22 cellular contexts compared by ENCODE assay signal in genomic region chr5:172169216-172169615, GRCh38. TPM values are rescaled to one million over a fixed set of nuclear protein-coding genes. Genes with fewer than 3 reads are reported as not detected.
DNase-seq lines count a peak whose midpoint lies in the region; ATAC-seq, FAIRE-seq and TF ChIP-seq lines count a peak whose summit lies in the region.
"Had no signal": no experiment of that assay in that cellular context is flagged by ENCODE, and none has a peak within 500 bp of the region (broad histone marks: within the 10 kb centered on the region; RNA-seq: fewer than 3 reads in every experiment).

No MANE protein-coding gene starts in this region.

- H4K5ac ChIP-seq in H9 (ENCODE audit: insufficient read length, low read depth, low read length): no peak overlapping the region

- H3K9me3 ChIP-seq in H9 (ENCODE audit: control insufficient read depth, low read depth, low read length) (no peaks in the 10 kb centered on the region), hepatocyte (ENCODE audit: low read depth) (no peaks in the 10 kb centered on the region)
- H3K9me3 ChIP-seq: tibial nerve had no signal

- no peak overlapping the region for H3K18ac ChIP-seq in H9 (ENCODE audit: insufficient read length, low read depth, low read length)

- H2AFZ ChIP-seq in H9 (ENCODE audit: low read length) (no peak overlapping the region), hepatocyte (no peak overlapping the region)
- H2AFZ ChIP-seq: GM23248 had no signal

- H2BK120ac ChIP-seq in H9 (ENCODE audit: low read depth, low read length, poor library complexity, severe bottlenecking): no peak overlapping the region

- FAIRE-seq in GM12891 (lab: Jason Lieb, UNC): no peak
- FAIRE-seq: astrocyte, colon, frontal cortex had no signal

- H3K23ac ChIP-seq in H9 (ENCODE audit: insufficient read length, low read depth, low read length): no peak overlapping the region

- no peaks in the 10 kb centered on the region for H3K9me2 ChIP-seq in hepatocyte (replicated peaks; ENCODE audit: insufficient read depth)

- H3K27ac Mint-ChIP-seq in activated CD8-positive, alpha-beta memory T cell treated with anti-CD3 and anti-CD28 coated beads, Interleukin-2, amount 10 ng/mL, durations not matched to agents 7 days and 5 days: peak overlapping the region; percentile 28
- H3K27ac Mint-ChIP-seq in H9: peak overlapping the region in 2 of 3 experiments; percentile 13 to 48; a peak in 2 of 7 replicates
- H3K27ac Mint-ChIP-seq in activated naive CD8-positive, alpha-beta T cell treated with anti-CD3 and anti-CD28 coated beads, Interleukin-2, amount 50 U/mL, for 24 hours: peak overlapping the region; percentile 81
- H3K27ac Mint-ChIP-seq in osteocyte (ENCODE audit: unreplicated experiment): peak overlapping the region; percentile 44
- H3K27ac Mint-ChIP-seq: mesothelial cell of epicardium had no signal

- H2BK15ac ChIP-seq in H9 (ENCODE audit: low read depth, low read length): no peak overlapping the region

- H3K4me2 ChIP-seq in H9 (ENCODE audit: insufficient read depth, insufficient read length, low read length) (no peak overlapping the region), hepatocyte (no peak overlapping the region)

- H3K4me1 Mint-ChIP-seq in activated CD8-positive, alpha-beta memory T cell treated with anti-CD3 and anti-CD28 coated beads, Interleukin-2, amount 10 ng/mL, durations not matched to agents 7 days and 5 days: peaks cover 70% of the 10 kb centered on the region
- H3K4me1 Mint-ChIP-seq in H9 (peaks cover 27 to 28% of the 10 kb centered on the region in 2 experiments), osteocyte (ENCODE audit: unreplicated experiment) (peaks cover 61% of the 10 kb centered on the region)
- H3K4me1 Mint-ChIP-seq in activated naive CD8-positive, alpha-beta T cell treated with anti-CD3 and anti-CD28 coated beads, Interleukin-2, amount 50 U/mL, for 24 hours: peaks cover 87% of the 10 kb centered on the region

- H3K9ac ChIP-seq in H9 (ENCODE audit: extremely low read depth, insufficient read length, low read length): no peak overlapping the region
- H3K9ac ChIP-seq: GM23248 had no signal

- no peak overlapping the region for H4K91ac ChIP-seq in H9 (ENCODE audit: insufficient read length, low read depth, low read length)

- no peaks in the 10 kb centered on the region for H3K36me3 ChIP-seq in hepatocyte (replicated peaks; ENCODE audit: insufficient read depth, low read depth)
- H3K36me3 ChIP-seq: tibial nerve had no signal

- no peak overlapping the region for H4K8ac ChIP-seq in H9 (replicated peaks; ENCODE audit: insufficient read length, low read depth, low read length)

- no peak overlapping the region for H3K4me3 ChIP-seq in hepatocyte
- H3K4me3 ChIP-seq: GM23248, tibial nerve had no signal

- H3K4ac ChIP-seq in H9 (ENCODE audit: low read depth, low read length): no peak overlapping the region

- no peak overlapping the region for H2BK20ac ChIP-seq in H9 (ENCODE audit: low read depth, low read length, poor library complexity, severe bottlenecking)

- H3K14ac ChIP-seq in H9 (ENCODE audit: insufficient read depth, low read length): no peak overlapping the region

- H3K79me2 ChIP-seq in H9 (ENCODE audit: insufficient read depth, low read length): no peaks in the 10 kb centered on the region
- peaks cover 8% of the 10 kb centered on the region for H3K79me2 ChIP-seq in hepatocyte

- no peak overlapping the region for H2AK5ac ChIP-seq in H9 (ENCODE audit: insufficient read length, low read length)

- H3K56ac ChIP-seq in H9 (ENCODE audit: insufficient read length, low read depth, low read length): no peak overlapping the region

- no peak for TF ChIP-seq POLR2A in GM12891 (IDR thresholded peaks at IDR 0.05; ENCODE audit: low read depth, low read length)

- H3K23me2 ChIP-seq in H9 (ENCODE audit: insufficient read length, low read depth, low read length, poor library complexity, severe bottlenecking): no peaks in the 10 kb centered on the region

- no peak for ATAC-seq in activated CD8-positive, alpha-beta memory T cell treated with anti-CD3 and anti-CD28 coated beads, Interleukin-2, amount 10 ng/mL, durations not matched to agents 7 days and 5 days
- ATAC-seq in activated naive CD8-positive, alpha-beta T cell treated with anti-CD3 and anti-CD28 coated beads, Interleukin-2, amount 50 U/mL, for 24 hours: no peak
- ATAC-seq: left cardiac atrium had no signal

- H2BK5ac ChIP-seq in H9 (ENCODE audit: insufficient read length, low read length): no peak overlapping the region

- H3K27me3 Mint-ChIP-seq in activated CD8-positive, alpha-beta memory T cell treated with anti-CD3 and anti-CD28 coated beads, Interleukin-2, amount 10 ng/mL, durations not matched to agents 7 days and 5 days: no peaks in the 10 kb centered on the region
- no peaks in the 10 kb centered on the region; the same call in 1 of the 2 replicates for H3K27me3 Mint-ChIP-seq in H9 (ENCODE audit: low read depth)
- peaks cover 1% of the 10 kb centered on the region for H3K27me3 Mint-ChIP-seq in activated naive CD8-positive, alpha-beta T cell treated with anti-CD3 and anti-CD28 coated beads, Interleukin-2, amount 50 U/mL, for 24 hours
- H3K27me3 Mint-ChIP-seq in osteocyte (ENCODE audit: unreplicated experiment): no peaks in the 10 kb centered on the region

- CTCF ChIA-PET in activated CD8-positive, alpha-beta memory T cell treated with anti-CD3 and anti-CD28 coated beads, Interleukin-2, amount 10 ng/mL, durations not matched to agents 7 days and 5 days (lab: Charles Lee): interaction anchor here (0.8 kb wide), 1 partner anchor 19 kb away, joined by 3 read pairs; the partner anchor contains the start of gene STK10

- no peak for DNase-seq in activated CD8-positive, alpha-beta memory T cell treated with anti-CD3 and anti-CD28 coated beads, Interleukin-2, amount 10 ng/mL, durations not matched to agents 7 days and 5 days
- DNase-seq in activated CD8-positive, alpha-beta memory T cell treated with anti-CD3 and anti-CD28 coated beads, Interleukin-2, amount 50 U/mL, for 48 hours: no peak
- no peak for DNase-seq in H9
- no peak for DNase-seq in activated naive CD8-positive, alpha-beta T cell treated with anti-CD3 and anti-CD28 coated beads, Interleukin-2, amount 50 U/mL, for 24 hours
- DNase-seq in osteocyte (ENCODE audit: extremely low spot score, unreplicated experiment): no peak
- no peak for DNase-seq in hepatocyte (ENCODE audit: low spot score)
- DNase-seq in GM12891 (ENCODE audit: insufficient read length, low spot score): no peak
- DNase-seq in NCI-H2196 (lab: John Stamatoyannopoulos, UW; ENCODE audit: unreplicated experiment): no peak
- DNase-seq: activated effector memory CD4-positive, alpha-beta T cell treated with Interleukin-2 at 50 U/mL for 16 hours; DND-41; GM23248; left cardiac atrium; NCI-H2029; NCI-H510A had no signal

- no peak overlapping the region for H3T11ph ChIP-seq in H9 (ENCODE audit: low read length)

- peaks cover 43% of the 10 kb centered on the region for H3K36me3 Mint-ChIP-seq in activated CD8-positive, alpha-beta memory T cell treated with anti-CD3 and anti-CD28 coated beads, Interleukin-2, amount 10 ng/mL, durations not matched to agents 7 days and 5 days
- H3K36me3 Mint-ChIP-seq in H9 (ENCODE audit: insufficient read depth in 1 of 3, low read depth in 3 of 3): no peaks in the 10 kb centered on the region; a peak in 3 of 7 replicates
- H3K36me3 Mint-ChIP-seq in activated naive CD8-positive, alpha-beta T cell treated with anti-CD3 and anti-CD28 coated beads, Interleukin-2, amount 50 U/mL, for 24 hours (ENCODE audit: low read depth): peaks cover 35% of the 10 kb centered on the region
- H3K36me3 Mint-ChIP-seq in osteocyte (ENCODE audit: unreplicated experiment): no peaks in the 10 kb centered on the region
- H3K36me3 Mint-ChIP-seq: mesothelial cell of epicardium had no signal

- no peaks in the 10 kb centered on the region for H3K79me1 ChIP-seq in H9 (ENCODE audit: insufficient read depth, low read depth, low read length, poor library complexity, severe bottlenecking)

- H3K9me3 Mint-ChIP-seq in activated CD8-positive, alpha-beta memory T cell treated with anti-CD3 and anti-CD28 coated beads, Interleukin-2, amount 10 ng/mL, durations not matched to agents 7 days and 5 days (ENCODE audit: low read depth): no peaks in the 10 kb centered on the region
- H3K9me3 Mint-ChIP-seq in H9 (no peaks in the 10 kb centered on the region), osteocyte (ENCODE audit: unreplicated experiment) (no peaks in the 10 kb centered on the region)
- H3K9me3 Mint-ChIP-seq in activated naive CD8-positive, alpha-beta T cell treated with anti-CD3 and anti-CD28 coated beads, Interleukin-2, amount 50 U/mL, for 24 hours: no peaks in the 10 kb centered on the region
- H3K9me3 Mint-ChIP-seq: mesothelial cell of epicardium had no signal

- WGBS in H9 (ENCODE audit: extremely low coverage, insufficient read length, low lambda C conversion rate): 100% methylated on average over 1 of the region's 2 CpGs
- 91% methylated on average over 2 of the region's 2 CpGs for WGBS in hepatocyte (ENCODE audit: low lambda C conversion rate, missing lambda C conversion rate)

- H3K4me3 Mint-ChIP-seq in activated CD8-positive, alpha-beta memory T cell treated with anti-CD3 and anti-CD28 coated beads, Interleukin-2, amount 10 ng/mL, durations not matched to agents 7 days and 5 days: no peak overlapping the region
- no peak overlapping the region for H3K4me3 Mint-ChIP-seq in H9
- no peak overlapping the region for H3K4me3 Mint-ChIP-seq in activated naive CD8-positive, alpha-beta T cell treated with anti-CD3 and anti-CD28 coated beads, Interleukin-2, amount 50 U/mL, for 24 hours
- no peak overlapping the region for H3K4me3 Mint-ChIP-seq in osteocyte (ENCODE audit: unreplicated experiment)
- H3K4me3 Mint-ChIP-seq: mesothelial cell of epicardium had no signal

- H4K20me1 ChIP-seq in H9 (ENCODE audit: control insufficient read depth, insufficient read depth, insufficient read length): peaks cover 2% of the 10 kb centered on the region
- no peaks in the 10 kb centered on the region for H4K20me1 ChIP-seq in hepatocyte (ENCODE audit: insufficient read depth, poor library complexity, severe bottlenecking)

- no peak overlapping the region for H2BK12ac ChIP-seq in H9 (ENCODE audit: insufficient read length, low read depth, low read length)

- no peaks in the 10 kb centered on the region for H3K4me1 ChIP-seq in H9 (ENCODE audit: insufficient read depth, low read length)
- H3K4me1 ChIP-seq in hepatocyte (ENCODE audit: insufficient read depth): peaks cover 14% of the 10 kb centered on the region

- H3K27me3 ChIP-seq in H9 (ENCODE audit: insufficient read depth, low read length) (no peaks in the 10 kb centered on the region), hepatocyte (no peaks in the 10 kb centered on the region)
- H3K27me3 ChIP-seq: tibial nerve had no signal

- H3K27ac ChIP-seq in H9 (ENCODE audit: insufficient read length, low read depth, low read length): no peak overlapping the region
- no peak overlapping the region for H3K27ac ChIP-seq in hepatocyte
- H3K27ac ChIP-seq: epithelial cell of prostate, GM23248 had no signal

- no peak for TF ChIP-seq CTCF in H9 (conservative IDR thresholded peaks at IDR 0.05)
- no peak for TF ChIP-seq CTCF in osteocyte (IDR thresholded peaks at IDR 0.05)
- TF ChIP-seq CTCF in hepatocyte (IDR thresholded peaks at IDR 0.05; ENCODE audit: poor library complexity): no peak

RNA-seq across cellular contexts. Expression of gene STK10, which starts 18.8 kb away (rescaled TPM):
- 100 to 1,000 TPM; 223 to 327 TPM for total RNA-seq in activated CD8-positive, alpha-beta memory T cell treated with anti-CD3 and anti-CD28 coated beads, Interleukin-2, amount 10 ng/mL, durations not matched to agents 7 days and 5 days
- total RNA-seq in H9 (2021) (14.6 and 16.3 TPM in 2 replicates), osteocyte (66.2 and 86.0 TPM in 2 replicates), hepatocyte (5.2 and 19.3 TPM in 2 replicates)
- polyA plus RNA-seq in hepatocyte: 11.3 and 18.0 TPM in 2 replicates
- polyA plus RNA-seq in GM12891 (2012; ENCODE audit: low read depth, missing spikeins): 42.9 TPM

RNA-seq across cellular contexts. Expression of gene EFCAB9, which starts 24.8 kb away (rescaled TPM):
- not detected for total RNA-seq in activated CD8-positive, alpha-beta memory T cell treated with anti-CD3 and anti-CD28 coated beads, Interleukin-2, amount 10 ng/mL, durations not matched to agents 7 days and 5 days
- not detected in 2 replicates for total RNA-seq in H9 (2021)
- not detected in 2 replicates for total RNA-seq in osteocyte
- total RNA-seq in hepatocyte: not detected in 2 replicates
- not detected in 2 replicates for polyA plus RNA-seq in hepatocyte
- polyA plus RNA-seq in GM12891 (2012; ENCODE audit: low read depth, missing spikeins): not detected
- total RNA-seq: A673, astrocyte, frontal cortex, GM23248, left cardiac atrium, mesothelial cell of epicardium, RPMI7951, tibial nerve had no signal
- polyA plus RNA-seq: GM23248 had no signal

Comparison
In these comparisons a context has a peak if more than half of its experiments do, and no peak if none do; other contexts are left out.
1. H3K27ac Mint-ChIP-seq: peak in every context shown above with its lines; median percentile 81 in activated naive CD8-positive, alpha-beta T cell treated with anti-CD3 and anti-CD28 coated beads, Interleukin-2, amount 50 U/mL, for 24 hours; 44 in osteocyte; 30 in H9; 28 in activated CD8-positive, alpha-beta memory T cell treated with anti-CD3 and anti-CD28 coated beads, Interleukin-2, amount 10 ng/mL, durations not matched to agents 7 days and 5 days.